8 cellular contexts compared by ENCODE assay signal in genomic region chr1:1406101-1406820, GRCh38. TPM values are rescaled to one million over a fixed set of nuclear protein-coding genes. Genes with fewer than 3 reads are reported as not detected.
DNase-seq lines count a peak whose midpoint lies in the region; ATAC-seq and TF ChIP-seq lines count a peak whose summit lies in the region.

No MANE protein-coding gene starts in this region.

- TF ChIP-seq CTCF in astrocyte of the cerebellum (IDR thresholded peaks at IDR 0.05; ENCODE audit: low read depth, low read length, missing control alignments) (no peak), right lobe of liver (IDR thresholded peaks at IDR 0.05) (no peak), type B pancreatic cell (conservative IDR thresholded peaks at IDR 0.05) (no peak)

- CTCF ChIA-PET in activated naive CD4-positive, alpha-beta T cell treated with anti-CD3 and anti-CD28 coated beads for 36 hours (lab: Charles Lee), result interaction anchor here (0.6 kb wide), 1 partner anchor 370 kb away, joined by 3 read pairs; no protein-coding TSS in a partner anchor

- H3K27me3 ChIP-seq in right lobe of liver, result no peaks in the 10 kb centered on the region

- no peak for DNase-seq in activated naive CD4-positive, alpha-beta T cell treated with anti-CD3 and anti-CD28 coated beads for 36 hours
- no peak for DNase-seq in activated naive CD4-positive, alpha-beta T cell (lab: John Stamatoyannopoulos, UW)
- DNase-seq in astrocyte of the cerebellum (ENCODE audit: low read depth), result no peak
- DNase-seq in right lobe of liver, result no peak
- no peak for DNase-seq in type B pancreatic cell (ENCODE audit: extremely low spot score, unreplicated experiment)
- no peak for DNase-seq in AG20443 (ENCODE audit: low spot score)
- no peak for DNase-seq in iPS-NIHi11 (ENCODE audit: low spot score)

- no peak for TF ChIP-seq POLR2A in right lobe of liver (IDR thresholded peaks at IDR 0.05)

- in situ Hi-C loops in astrocyte of the cerebellum (cut with HindIII; ENCODE audit: low sequenced_read_pairs), result no loop called here

- WGBS in right lobe of liver (ENCODE audit: insufficient coverage, low coverage, low lambda C conversion rate, missing lambda C conversion rate), result 28% methylated on average over 29 of the region's 43 CpGs

- H3K4me1 ChIP-seq in right lobe of liver, result peaks cover 0 to 50% (median 18%) of the 10 kb centered on the region in 4 donors

- H3K4me1 Mint-ChIP-seq in activated naive CD4-positive, alpha-beta T cell treated with anti-CD3 and anti-CD28 coated beads for 36 hours (ENCODE audit: low read depth), result peaks cover 66% of the 10 kb centered on the region
- peaks cover 18% of the 10 kb centered on the region for H3K4me1 Mint-ChIP-seq in type B pancreatic cell (ENCODE audit: unreplicated experiment)

- peaks cover 42% of the 10 kb centered on the region for H3K36me3 Mint-ChIP-seq in activated naive CD4-positive, alpha-beta T cell treated with anti-CD3 and anti-CD28 coated beads for 36 hours (ENCODE audit: low read depth)
- H3K36me3 Mint-ChIP-seq in type B pancreatic cell, result peaks cover 12% of the 10 kb centered on the region

- H3K9me3 Mint-ChIP-seq in activated naive CD4-positive, alpha-beta T cell treated with anti-CD3 and anti-CD28 coated beads for 36 hours, result no peaks in the 10 kb centered on the region
- no peaks in the 10 kb centered on the region for H3K9me3 Mint-ChIP-seq in type B pancreatic cell

- ATAC-seq in right lobe of liver, result peak in 1 of 4 donors; percentile 3
- no peak for ATAC-seq in HG03097 (IDR thresholded peaks at IDR 0.05; ENCODE audit: low FRiP score, unreplicated experiment)

- H3K4me3 ChIP-seq in astrocyte of the cerebellum (ENCODE audit: low read depth, low read length), result peak overlapping the region; percentile 92
- H3K4me3 ChIP-seq in right lobe of liver, result peak overlapping the region; percentile 92 to 100 (median 100)

- peaks cover 0 to 34% (median 6%) of the 10 kb centered on the region in 4 donors for H3K36me3 ChIP-seq in right lobe of liver

- no peaks in the 10 kb centered on the region for H3K9me3 ChIP-seq in right lobe of liver

- H3K4me3 Mint-ChIP-seq in activated naive CD4-positive, alpha-beta T cell treated with anti-CD3 and anti-CD28 coated beads for 36 hours, result peak overlapping the region; percentile 91
- peak overlapping the region; percentile 95 for H3K4me3 Mint-ChIP-seq in type B pancreatic cell

- H3K27me3 Mint-ChIP-seq in activated naive CD4-positive, alpha-beta T cell treated with anti-CD3 and anti-CD28 coated beads for 36 hours (ENCODE audit: low read depth), result no peaks in the 10 kb centered on the region
- no peaks in the 10 kb centered on the region for H3K27me3 Mint-ChIP-seq in type B pancreatic cell

- H3K27ac ChIP-seq in right lobe of liver, result peak overlapping the region; percentile 65 to 82 (median 68)

- intact Hi-C loops in activated naive CD4-positive, alpha-beta T cell treated with anti-CD3 and anti-CD28 coated beads for 36 hours (cut with micrococcal nuclease), result no loop called here
- intact Hi-C loops in right lobe of liver (cut with DNase I), result loop anchor here in 1 of 2 donors (5.0 kb wide), 1 partner anchor 36 kb away; no protein-coding TSS in a partner anchor

- peak overlapping the region; percentile 85 for H3K27ac Mint-ChIP-seq in activated naive CD4-positive, alpha-beta T cell treated with anti-CD3 and anti-CD28 coated beads for 36 hours
- peak overlapping the region; percentile 80 for H3K27ac Mint-ChIP-seq in type B pancreatic cell

RNA-seq across cellular contexts. Expression of gene MRPL20, which starts 0.8 kb away (rescaled TPM):
- total RNA-seq in activated naive CD4-positive, alpha-beta T cell treated with anti-CD3 and anti-CD28 coated beads for 36 hours, result 100 to 1,000 TPM; 103 to 107 TPM
- total RNA-seq in right lobe of liver, result 10 to 100 TPM; 44.1 to 91.2 (median 56.5) TPM
- total RNA-seq in type B pancreatic cell (ENCODE audit: low replicate concordance), result 98.9 and 108 TPM in 2 replicates

RNA-seq across cellular contexts. Expression of gene CCNL2, which starts 7.1 kb away (rescaled TPM):
- 100 to 1,000 TPM in 1 of 2 experiments, 10 to 100 TPM in 1; 97.7 to 108 TPM for total RNA-seq in activated naive CD4-positive, alpha-beta T cell treated with anti-CD3 and anti-CD28 coated beads for 36 hours
- total RNA-seq in right lobe of liver (100 to 1,000 TPM in 4 of 6 experiments, 10 to 100 TPM in 2; 80.8 to 127 (median 101) TPM), type B pancreatic cell (ENCODE audit: low replicate concordance) (194 and 298 TPM in 2 replicates)

RNA-seq across cellular contexts. Expression of gene ANKRD65, which starts 14.8 kb away (rescaled TPM):
- not detected for total RNA-seq in activated naive CD4-positive, alpha-beta T cell treated with anti-CD3 and anti-CD28 coated beads for 36 hours
- total RNA-seq in right lobe of liver (under 1 TPM; 0.19 to 0.89 (median 0.35) TPM), type B pancreatic cell (ENCODE audit: low replicate concordance) (7.6 and 11.1 TPM in 2 replicates)

RNA-seq across cellular contexts. Expression of gene VWA1, which starts 29.2 kb away (rescaled TPM):
- under 1 TPM; 0.72 to 0.74 TPM for total RNA-seq in activated naive CD4-positive, alpha-beta T cell treated with anti-CD3 and anti-CD28 coated beads for 36 hours
- total RNA-seq in right lobe of liver, result 100 to 1,000 TPM in 1 of 6 experiments, 10 to 100 TPM in 5; 39.5 to 195 (median 78.7) TPM
- total RNA-seq in type B pancreatic cell (ENCODE audit: low replicate concordance), result 44.5 and 49.9 TPM in 2 replicates

RNA-seq across cellular contexts. Expression of gene AURKAIP1, which starts 31.3 kb away (rescaled TPM):
- 100 to 1,000 TPM; 108 TPM for total RNA-seq in activated naive CD4-positive, alpha-beta T cell treated with anti-CD3 and anti-CD28 coated beads for 36 hours
- total RNA-seq in right lobe of liver, result 100 to 1,000 TPM in 3 of 6 experiments, 10 to 100 TPM in 3; 70.0 to 140 (median 104) TPM
- 122 and 143 TPM in 2 replicates for total RNA-seq in type B pancreatic cell (ENCODE audit: low replicate concordance)
